In the genomic region with DNA sequence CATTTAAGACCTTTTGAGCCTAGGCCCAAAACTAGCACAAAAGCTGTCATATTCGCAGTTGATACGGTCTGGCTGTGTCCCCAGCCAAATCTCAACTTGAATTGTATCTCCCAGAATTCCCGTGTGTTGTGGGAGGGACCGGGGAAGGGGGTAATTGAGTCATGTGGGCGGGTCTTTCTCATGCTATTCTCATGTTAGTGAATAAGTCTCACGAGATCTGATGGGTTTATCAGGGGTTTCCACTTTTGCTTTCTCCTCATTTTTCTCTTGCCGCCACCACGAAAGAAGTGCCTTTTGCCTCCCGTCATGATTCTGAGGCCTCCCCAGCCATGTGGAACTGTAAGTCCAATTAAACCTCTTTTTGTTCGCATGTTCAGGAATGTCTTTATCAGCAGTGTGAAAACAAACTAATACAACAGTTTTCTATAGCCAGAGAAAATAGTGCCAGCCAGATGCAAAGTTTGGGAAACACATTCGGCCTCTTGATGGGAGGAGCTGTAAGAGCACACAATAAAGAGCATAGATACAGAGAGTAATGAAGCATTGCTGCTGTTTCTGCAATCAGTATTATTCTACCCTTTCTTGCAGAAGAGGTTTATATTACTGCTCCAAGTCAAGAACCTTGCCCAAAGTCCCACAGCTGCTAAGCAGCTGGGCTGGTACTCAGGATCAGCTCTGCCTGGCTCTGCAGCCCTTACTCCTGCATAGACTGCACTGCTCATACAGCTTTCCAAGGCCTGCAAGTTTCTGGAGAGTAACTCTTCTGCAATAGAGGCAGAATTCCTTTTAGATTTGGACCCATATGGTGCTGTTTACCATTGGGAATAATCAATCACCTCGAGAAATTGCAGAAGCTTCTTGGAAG, we compare ENCODE assay signal across 11 cellular contexts. TPM values are rescaled to one million over a fixed set of nuclear protein-coding genes. Genes with fewer than 3 reads are reported as not detected.
DNase-seq lines count a peak whose midpoint lies in the region; ATAC-seq and TF ChIP-seq lines count a peak whose summit lies in the region.
"Had no signal": no experiment of that assay in that cellular context is flagged by ENCODE, and none has a peak within 500 bp of the region (broad histone marks: within the 10 kb centered on the region; RNA-seq: fewer than 3 reads in every experiment).

No MANE protein-coding gene starts in this region.

- H3K36me3 Mint-ChIP-seq in chondrocyte (ENCODE audit: low read depth): peaks cover 10% of the 10 kb centered on the region

- no peaks in the 10 kb centered on the region for H3K4me1 ChIP-seq in cardiac muscle cell (ENCODE audit: low read depth)
- H3K4me1 ChIP-seq in lower lobe of right lung: peaks cover 24% of the 10 kb centered on the region
- H3K4me1 ChIP-seq in tibial artery: peaks cover 0 to 21% (median 10%) of the 10 kb centered on the region in 4 donors

- peaks cover 24% of the 10 kb centered on the region for H3K36me3 ChIP-seq in cardiac muscle cell
- no peaks in the 10 kb centered on the region for H3K36me3 ChIP-seq in lower lobe of right lung
- H3K36me3 ChIP-seq in tibial artery: peaks cover 0 to 8% (median 0%) of the 10 kb centered on the region in 3 donors

- H3K4me1 Mint-ChIP-seq in chondrocyte (ENCODE audit: low read depth): peaks cover 30% of the 10 kb centered on the region

- peak overlapping the region; percentile 68 for H3K27ac Mint-ChIP-seq in chondrocyte (ENCODE audit: unreplicated experiment)

- no peak for ATAC-seq in left ventricle myocardium superior
- ATAC-seq in lower lobe of right lung: no peak

- peaks cover 3% of the 10 kb centered on the region for H3K27me3 Mint-ChIP-seq in chondrocyte (ENCODE audit: low read depth)

- H3K9me3 ChIP-seq in cardiac muscle cell (ENCODE audit: low read depth) (no peaks in the 10 kb centered on the region), lower lobe of right lung (no peaks in the 10 kb centered on the region), tibial artery (no peaks in the 10 kb centered on the region)

- intact Hi-C loops in left ventricle myocardium superior (cut with micrococcal nuclease): no loop called here
- intact Hi-C loops in lower lobe of right lung (cut with DNase I): no loop called here
- intact Hi-C loops in tibial artery (cut with DNase I; ENCODE audit: low total_unique reads): no loop called here

- peaks cover 4% of the 10 kb centered on the region for H3K9me3 Mint-ChIP-seq in chondrocyte (ENCODE audit: low read depth)
- H3K9me3 Mint-ChIP-seq: central memory CD8-positive, alpha-beta T cell had no signal

- DNase-seq in cardiac muscle cell (ENCODE audit: low read depth in 1 of 2, low spot score in 1 of 2) (peak; percentile 12 to 79), left ventricle myocardium superior (no peak), chondrocyte (ENCODE audit: low spot score) (no peak), lower lobe of right lung (no peak), tibial artery (peak in 1 of 2 donors; percentile 23), HUDEP-2 (lab: John Stamatoyannopoulos, UW; ENCODE audit: unreplicated experiment in 76 of 76) (no peak), foreskin melanocyte (no peak), NCI-H1930 (lab: John Stamatoyannopoulos, UW) (no peak)
- DNase-seq: NCI-H510A treated with DMSO at 0.1 percent for 48 hours, Right ventricle myocardium superior had no signal

- peak overlapping the region; percentile 74 for H3K27ac ChIP-seq in cardiac muscle cell
- no peak overlapping the region for H3K27ac ChIP-seq in lower lobe of right lung
- H3K27ac ChIP-seq in tibial artery: no peak overlapping the region

- peak overlapping the region; percentile 69 for H3K4me3 Mint-ChIP-seq in chondrocyte (ENCODE audit: unreplicated experiment)

- peak overlapping the region; percentile 62 for H3K4me3 ChIP-seq in cardiac muscle cell
- peak overlapping the region; percentile 33 for H3K4me3 ChIP-seq in lower lobe of right lung
- H3K4me3 ChIP-seq in tibial artery: peak overlapping the region; percentile 25 to 33

- TF ChIP-seq CTCF in cardiac muscle cell (IDR thresholded peaks at IDR 0.05; ENCODE audit: low read depth, low read length): no peak
- TF ChIP-seq CTCF in chondrocyte (IDR thresholded peaks at IDR 0.05): no peak
- TF ChIP-seq CTCF in lower lobe of right lung (IDR thresholded peaks at IDR 0.05): no peak
- TF ChIP-seq CTCF in tibial artery (IDR thresholded peaks at IDR 0.05): no peak

- H3K27me3 ChIP-seq in cardiac muscle cell (no peaks in the 10 kb centered on the region), lower lobe of right lung (ENCODE audit: low read depth) (no peaks in the 10 kb centered on the region), tibial artery (no peaks in the 10 kb centered on the region)

RNA-seq across cellular contexts. Expression of a gene that starts 2.0 kb away (rescaled TPM):
- total RNA-seq in cardiac muscle cell (20.2 and 35.5 TPM in 2 replicates), left ventricle myocardium superior (10.5 TPM), chondrocyte (15.3 to 18.1 TPM (median 17.5 TPM) in 3 replicates), lower lobe of right lung (16.4 TPM)
- polyA plus RNA-seq in cardiac muscle cell: 35.1 TPM in 2 replicates

Comparison
In these comparisons a context has a peak if more than half of its experiments do, and no peak if none do; other contexts are left out.
1. DNase-seq: peak in cardiac muscle cell (2 of 2); none in left ventricle myocardium superior (single experiment), chondrocyte (single experiment), lower lobe of right lung (single experiment), HUDEP-2 (0 of 76), foreskin melanocyte (single experiment) and NCI-H1930 (0 of 2).
2. Peak in every context shown above with its lines, with median percentiles within 50 percentile points of each other: H3K4me3 ChIP-seq.